7 cellular contexts compared by ENCODE assay signal in the genomic region with DNA sequence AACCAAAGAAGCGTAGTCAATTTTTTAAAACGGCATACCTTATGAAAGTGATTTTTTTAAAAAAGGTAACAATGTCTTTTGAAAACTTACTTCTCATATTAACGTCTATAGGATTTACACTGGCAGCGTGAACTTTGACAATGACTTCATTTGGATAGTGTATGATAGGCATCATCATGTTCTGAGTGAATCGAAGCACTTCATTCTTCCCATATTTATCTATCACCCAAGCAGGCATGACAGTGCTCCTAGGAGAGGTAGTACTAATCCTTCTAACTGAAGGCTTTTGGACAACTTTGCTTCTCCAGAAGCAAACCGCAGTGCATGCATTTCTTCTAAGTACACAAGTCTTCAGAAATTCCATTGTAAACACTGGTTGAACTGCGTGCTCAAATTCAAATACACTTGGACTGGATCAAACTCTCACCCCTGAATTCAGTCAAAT. TPM values are rescaled to one million over a fixed set of nuclear protein-coding genes. Genes with fewer than 3 reads are reported as not detected.
A peak's percentile ranks its signal among the peaks of the same experiment; 100 is the strongest.
DNase-seq lines count a peak whose midpoint lies in the region; ATAC-seq and TF ChIP-seq lines count a peak whose summit lies in the region.

No MANE protein-coding gene starts in this region.

- H3K27ac Mint-ChIP-seq in T-helper 2 cell treated with Interferon-gamma antibody and Interleukin-4, amounts not matched to agents 5 μg/mL and 100 μg/mL, for 36 hours, result peak overlapping the region; percentile 95

- H3K4me3 ChIP-seq in heart left ventricle, result peak overlapping the region; percentile 61 to 97 (median 90)

- H3K27ac ChIP-seq in heart left ventricle (peak overlapping the region in 11 of 12 donors; percentile 68 to 90 (median 80)), RWPE1 (no peak overlapping the region)

- CTCF ChIA-PET in RWPE1 (lab: Yijun Ruan, JAX), result no interaction called here

- H3K4me1 Mint-ChIP-seq in T-helper 2 cell treated with Interferon-gamma antibody and Interleukin-4, amounts not matched to agents 5 μg/mL and 100 μg/mL, for 36 hours (ENCODE audit: low read depth), result peaks cover 40% of the 10 kb centered on the region

- H3K36me3 ChIP-seq in heart left ventricle, result no peaks in the 10 kb centered on the region

- H3K27me3 Mint-ChIP-seq in T-helper 2 cell treated with Interferon-gamma antibody and Interleukin-4, amounts not matched to agents 5 μg/mL and 100 μg/mL, for 36 hours (ENCODE audit: low read depth), result no peaks in the 10 kb centered on the region

- H3K9me3 Mint-ChIP-seq in T-helper 2 cell treated with Interferon-gamma antibody and Interleukin-4, amounts not matched to agents 5 μg/mL and 100 μg/mL, for 36 hours, result no peaks in the 10 kb centered on the region

- H3K36me3 Mint-ChIP-seq in T-helper 2 cell treated with Interferon-gamma antibody and Interleukin-4, amounts not matched to agents 5 μg/mL and 100 μg/mL, for 36 hours (ENCODE audit: low read depth), result peaks cover 12% of the 10 kb centered on the region

- no peaks in the 10 kb centered on the region for H3K9me3 ChIP-seq in heart left ventricle

- peak; percentile 6 for ATAC-seq in GM18861 (IDR thresholded peaks at IDR 0.05; ENCODE audit: unreplicated experiment)
- peak; percentile 6 for ATAC-seq in HG02763 (IDR thresholded peaks at IDR 0.05; ENCODE audit: unreplicated experiment)
- ATAC-seq in heart left ventricle, result peak in 2 of 4 donors; percentile 8 to 10
- peak; percentile 18 for ATAC-seq in sciatic nerve

- WGBS in heart left ventricle, 4 donors, result 31 to 33% (median 32%) methylated on average over 7 of the region's 7 CpGs

- peaks cover 0 to 30% (median 14%) of the 10 kb centered on the region in 12 donors for H3K4me1 ChIP-seq in heart left ventricle

- TF ChIP-seq POLR2A in heart left ventricle (IDR thresholded peaks at IDR 0.05), result no peak

- no peak for TF ChIP-seq CTCF in heart left ventricle (IDR thresholded peaks at IDR 0.05)
- TF ChIP-seq CTCF in RWPE1 (conservative IDR thresholded peaks at IDR 0.05; ENCODE audit: low read depth), result no peak

- POLR2A ChIA-PET in RWPE1 (lab: Yijun Ruan, JAX; ENCODE audit: low non-redundant PET), result interaction anchor here (0.8 kb wide), 1 partner anchor 169 kb away, joined by 3 read pairs; no protein-coding TSS in a partner anchor

- H3K4me3 Mint-ChIP-seq in T-helper 2 cell treated with Interferon-gamma antibody and Interleukin-4, amounts not matched to agents 5 μg/mL and 100 μg/mL, for 36 hours, result peak overlapping the region; percentile 90

- DNase-seq in T-helper 2 cell treated with Interferon-gamma antibody and Interleukin-4, amounts not matched to agents 5 μg/mL and 100 μg/mL, for 36 hours (ENCODE audit: low spot score), result no peak
- DNase-seq in heart left ventricle (no peak), sciatic nerve (ENCODE audit: low spot score) (no peak), RWPE1 (ENCODE audit: low spot score) (no peak)
- DNase-seq in stimulated activated naive CD4-positive, alpha-beta T cell (lab: John Stamatoyannopoulos, UW), result no peak

- H3K27me3 ChIP-seq in heart left ventricle, result no peaks in the 10 kb centered on the region

- intact Hi-C loops in heart left ventricle (cut with DNase I), result loop anchor here in 1 of 10 donors (10.0 kb wide), 1 partner anchor 346 kb away; a partner anchor contains a TSS
- intact Hi-C loops in sciatic nerve (cut with DNase I), result no loop called here

RNA-seq across cellular contexts. Expression of a gene that starts 0.6 kb away (rescaled TPM):
- total RNA-seq in heart left ventricle (10 to 100 TPM in 8 of 9 donors, 1 to 10 TPM in 1; 6.9 to 21.8 (median 13.6) TPM), sciatic nerve (5.5 TPM)
- 10 to 100 TPM; 11.8 to 23.3 TPM for polyA plus RNA-seq in heart left ventricle

RNA-seq across cellular contexts. Expression of a gene that starts 0.7 kb away (rescaled TPM):
- total RNA-seq in heart left ventricle (10 to 100 TPM in 7 of 9 donors, 1 to 10 TPM in 2; 8.6 to 18.9 (median 14.4) TPM), sciatic nerve (12.4 TPM)
- 10 to 100 TPM; 11.2 to 15.2 TPM for polyA plus RNA-seq in heart left ventricle
